16 cellular contexts compared by ENCODE assay signal in the genomic region with DNA sequence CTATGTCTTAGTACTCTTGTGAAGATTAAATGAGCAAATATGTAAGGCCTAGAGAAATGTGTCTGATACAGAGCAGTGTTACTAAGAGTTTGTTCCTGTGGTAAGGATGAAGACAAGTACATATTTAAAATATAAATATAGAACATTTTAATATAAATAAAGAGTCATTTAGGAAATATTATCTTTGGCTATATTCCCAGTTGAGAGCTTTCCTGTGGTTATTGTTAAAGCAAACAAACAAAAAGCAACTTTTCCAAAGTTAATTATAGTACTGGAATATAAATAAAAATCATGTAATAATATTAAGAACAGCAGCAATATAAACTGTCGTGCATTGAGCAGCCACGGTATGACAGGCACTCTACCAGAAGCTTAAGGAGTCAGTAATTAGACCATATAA.
DNase-seq lines count a peak whose midpoint lies in the region; ATAC-seq, FAIRE-seq and TF ChIP-seq lines count a peak whose summit lies in the region.
"Had no signal": no experiment of that assay in that cellular context is flagged by ENCODE, and none has a peak within 500 bp of the region (broad histone marks: within the 10 kb centered on the region; RNA-seq: fewer than 3 reads in every experiment).

No MANE protein-coding gene starts in this region.

- peak; percentile 32 for FAIRE-seq in A204.1 (lab: Jason Lieb, UNC)
- FAIRE-seq: GM18507 had no signal

- H3K27ac Mint-ChIP-seq in activated T-helper 17 cell treated with anti-CD3 and anti-CD28 coated beads, Interleukin-2, amount 50 U/mL, for 72 hours, result peak overlapping the region; percentile 84
- H3K27ac Mint-ChIP-seq: natural killer cell treated with Interleukin-12 subunit alpha and Interleukin-12 subunit beta and Interleukin-15 and Interleukin-18, amount 100 ng/mL, for 72 hours had no signal

- H3K4me1 Mint-ChIP-seq in activated T-helper 17 cell treated with anti-CD3 and anti-CD28 coated beads, Interleukin-2, amount 50 U/mL, for 72 hours, result peaks cover 50% of the 10 kb centered on the region

- peaks cover 53% of the 10 kb centered on the region for H3K36me3 Mint-ChIP-seq in activated T-helper 17 cell treated with anti-CD3 and anti-CD28 coated beads, Interleukin-2, amount 50 U/mL, for 72 hours (ENCODE audit: low read depth)

- H3K9me3 Mint-ChIP-seq in activated T-helper 17 cell treated with anti-CD3 and anti-CD28 coated beads, Interleukin-2, amount 50 U/mL, for 72 hours, result peaks cover 9% of the 10 kb centered on the region

- peak overlapping the region; percentile 75 for H3K4me3 Mint-ChIP-seq in activated T-helper 17 cell treated with anti-CD3 and anti-CD28 coated beads, Interleukin-2, amount 50 U/mL, for 72 hours
- H3K4me3 Mint-ChIP-seq: natural killer cell treated with Interleukin-12 subunit alpha and Interleukin-12 subunit beta and Interleukin-15 and Interleukin-18, amount 100 ng/mL, for 72 hours had no signal

- H3K27me3 Mint-ChIP-seq in activated T-helper 17 cell treated with anti-CD3 and anti-CD28 coated beads, Interleukin-2, amount 50 U/mL, for 72 hours, result no peaks in the 10 kb centered on the region

- no peak overlapping the region for H3K4me3 ChIP-seq in fibroblast of mammary gland (ENCODE audit: control insufficient read depth, low read depth, low read length)
- H3K4me3 ChIP-seq: gastroesophageal sphincter had no signal

- ATAC-seq in activated T-helper 17 cell treated with anti-CD3 and anti-CD28 coated beads, Interleukin-2, amount 50 U/mL, for 72 hours (replicated peaks), result no peak
- ATAC-seq: gastroesophageal sphincter; natural killer cell treated with Interleukin-12 subunit alpha and Interleukin-12 subunit beta and Interleukin-15 and Interleukin-18, amount 100 ng/mL, for 72 hours had no signal

- TF ChIP-seq CTCF in fibroblast of mammary gland (conservative IDR thresholded peaks at IDR 0.05; ENCODE audit: control insufficient read depth, insufficient read depth, low read depth, low read length), result no peak

- DNase-seq in EL (peak; percentile 34), fibroblast of mammary gland (ENCODE audit: low read depth) (peak; percentile 59), T-helper 2 cell (no peak), retina (no peak), NCI-H345 (lab: John Stamatoyannopoulos, UW) (no peak), NCI-H2171 treated with DMSO at 0.1 percent for 48 hours (lab: John Stamatoyannopoulos, UW) (no peak)
- DNase-seq: activated gamma-delta T cell treated with Interleukin-2 at 50 U/mL for 16 hours; effector CD8-positive, alpha-beta T cell; NCI-H2029; NCI-H526 treated with DMSO at 0.1 percent for 48 hours; stimulated activated CD4-positive, alpha-beta T cell treated with anti-CD3 and anti-CD28 coated beads, Interleukin-15, amount 100 ng/mL, for 24 hours had no signal

Comparison
In these comparisons a context has a peak if more than half of its experiments do, and no peak if none do; other contexts are left out.
1. DNase-seq: peak in EL (single experiment) and fibroblast of mammary gland (single experiment); none in T-helper 2 cell (0 of 5), retina (single experiment), NCI-H345 (single experiment) and NCI-H2171 treated with DMSO at 0.1 percent for 48 hours (single experiment).